ENCODE assay signal across 8 cellular contexts in the genomic region with DNA sequence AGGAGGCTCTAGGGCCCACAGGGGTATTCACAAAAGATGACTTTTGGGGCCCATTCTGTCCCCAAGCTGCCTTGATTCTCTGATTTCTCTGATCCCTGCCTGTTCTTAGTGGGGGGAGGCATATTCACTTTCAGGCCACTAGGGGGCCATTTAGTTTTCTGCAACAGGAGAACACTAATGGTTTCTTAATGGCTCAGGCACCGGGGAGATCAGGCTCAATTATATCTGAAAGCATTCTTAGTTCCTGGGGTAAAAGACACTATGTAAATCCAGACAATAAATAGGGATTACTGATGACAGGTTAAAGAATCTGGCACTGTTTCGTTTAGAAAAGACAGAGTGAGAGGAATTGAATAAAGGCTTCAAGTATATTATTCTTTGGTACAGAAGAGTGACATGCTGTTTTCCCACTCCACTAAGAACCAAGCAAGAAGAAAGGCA. TPM values are rescaled to one million over a fixed set of nuclear protein-coding genes. Genes with fewer than 3 reads are reported as not detected.
A peak's percentile ranks its signal among the peaks of the same experiment; 100 is the strongest.
DNase-seq lines count a peak whose midpoint lies in the region; ATAC-seq and TF ChIP-seq lines count a peak whose summit lies in the region.

No MANE protein-coding gene starts in this region.

- no peak overlapping the region for H3K27ac Mint-ChIP-seq in activated naive CD8-positive, alpha-beta T cell treated with anti-CD3 and anti-CD28 coated beads, Interleukin-2, amount 10 ng/mL, durations not matched to agents 7 days and 5 days

- H3K9me3 Mint-ChIP-seq in activated naive CD8-positive, alpha-beta T cell treated with anti-CD3 and anti-CD28 coated beads, Interleukin-2, amount 10 ng/mL, durations not matched to agents 7 days and 5 days = no peaks in the 10 kb centered on the region

- no peak overlapping the region for H3K4me3 Mint-ChIP-seq in activated naive CD8-positive, alpha-beta T cell treated with anti-CD3 and anti-CD28 coated beads, Interleukin-2, amount 10 ng/mL, durations not matched to agents 7 days and 5 days

- DNase-seq in ELR (ENCODE audit: low read depth) = peak; percentile 79
- DNase-seq in RPMI8226 = peak; percentile 73
- DNase-seq in activated naive CD8-positive, alpha-beta T cell treated with anti-CD3 and anti-CD28 coated beads, Interleukin-2, amount 10 ng/mL, durations not matched to agents 7 days and 5 days = no peak
- DNase-seq in cardiac muscle cell (ENCODE audit: low read depth in 1 of 2, low spot score in 1 of 2) = peak; percentile 76 to 77
- DNase-seq in renal cortical epithelial cell (ENCODE audit: low read depth) = peak; percentile 71

- H3K27me3 ChIP-seq in KMS-11 (ENCODE audit: insufficient read depth, low read depth) = no peaks in the 10 kb centered on the region
- no peaks in the 10 kb centered on the region for H3K27me3 ChIP-seq in cardiac muscle cell

- H3K4me1 Mint-ChIP-seq in activated naive CD8-positive, alpha-beta T cell treated with anti-CD3 and anti-CD28 coated beads, Interleukin-2, amount 10 ng/mL, durations not matched to agents 7 days and 5 days = peaks cover 26% of the 10 kb centered on the region

- no peak overlapping the region for H2AFZ ChIP-seq in KMS-11 (ENCODE audit: low read depth)

- POLR2A ChIA-PET in activated naive CD8-positive, alpha-beta T cell treated with anti-CD3 and anti-CD28 coated beads, Interleukin-2, amount 10 ng/mL, durations not matched to agents 7 days and 5 days (lab: Charles Lee) = interaction anchor here (2.6 to 4.4 kb wide), 2 partner anchors 13 to 17 kb away, joined by 6 to 38 read pairs; partner anchors contain the start of gene PLCB2

- H4K20me1 ChIP-seq in KMS-11 (ENCODE audit: insufficient read depth) = no peaks in the 10 kb centered on the region

- no peak overlapping the region for H3K4me3 ChIP-seq in KMS-11 (IDR thresholded peaks at IDR 0.05; ENCODE audit: insufficient read depth, low read depth, low read length)
- H3K4me3 ChIP-seq in cardiac muscle cell = no peak overlapping the region

- peak; percentile 18 for ATAC-seq in activated naive CD8-positive, alpha-beta T cell treated with anti-CD3 and anti-CD28 coated beads, Interleukin-2, amount 10 ng/mL, durations not matched to agents 7 days and 5 days (ENCODE audit: low read depth)
- ATAC-seq in GM21576 (IDR thresholded peaks at IDR 0.05; ENCODE audit: unreplicated experiment) (no peak), GM18498 (IDR thresholded peaks at IDR 0.05; ENCODE audit: unreplicated experiment) (no peak)

- H3K36me3 ChIP-seq in KMS-11 (ENCODE audit: insufficient read depth) = no peaks in the 10 kb centered on the region
- no peaks in the 10 kb centered on the region for H3K36me3 ChIP-seq in cardiac muscle cell

- no peak overlapping the region for H3K9ac ChIP-seq in KMS-11

- peaks cover 28% of the 10 kb centered on the region for H3K27me3 Mint-ChIP-seq in activated naive CD8-positive, alpha-beta T cell treated with anti-CD3 and anti-CD28 coated beads, Interleukin-2, amount 10 ng/mL, durations not matched to agents 7 days and 5 days

- peak; percentile 98 for TF ChIP-seq CTCF in KMS-11 (conservative IDR thresholded peaks at IDR 0.05; ENCODE audit: low read depth, low read length)
- TF ChIP-seq CTCF in cardiac muscle cell (IDR thresholded peaks at IDR 0.05; ENCODE audit: low read depth, low read length) = peak; percentile 91

- H3K79me2 ChIP-seq in KMS-11 (ENCODE audit: insufficient read depth, low read depth) = peaks cover 18% of the 10 kb centered on the region

- no peak overlapping the region for H3K4me2 ChIP-seq in KMS-11

- H3K27ac ChIP-seq in KMS-11 (no peak overlapping the region), cardiac muscle cell (peak overlapping the region; percentile 63)

- H3K4me1 ChIP-seq in KMS-11 (ENCODE audit: low read depth, poor library complexity, severe bottlenecking) (peaks cover 23% of the 10 kb centered on the region), cardiac muscle cell (ENCODE audit: low read depth) (peaks cover 29% of the 10 kb centered on the region)

- no peaks in the 10 kb centered on the region for H3K9me3 ChIP-seq in cardiac muscle cell (ENCODE audit: low read depth)

- H3K36me3 Mint-ChIP-seq in activated naive CD8-positive, alpha-beta T cell treated with anti-CD3 and anti-CD28 coated beads, Interleukin-2, amount 10 ng/mL, durations not matched to agents 7 days and 5 days = peaks cover 3% of the 10 kb centered on the region

RNA-seq across cellular contexts. Expression of gene INAFM2, which starts 2.5 kb away (rescaled TPM):
- total RNA-seq in activated naive CD8-positive, alpha-beta T cell treated with anti-CD3 and anti-CD28 coated beads, Interleukin-2, amount 10 ng/mL, durations not matched to agents 7 days and 5 days = 1 to 10 TPM; 8.8 to 9.4 TPM
- total RNA-seq in cardiac muscle cell = 133 and 217 TPM in 2 replicates
- polyA plus RNA-seq in cardiac muscle cell = 186 and 330 TPM in 2 replicates
- 11.5 and 13.5 TPM in 2 replicates for total RNA-seq in renal cortical epithelial cell

RNA-seq across cellular contexts. Expression of gene PLCB2, which starts 13.2 kb away (rescaled TPM):
- 100 to 1,000 TPM; 173 to 174 TPM for total RNA-seq in activated naive CD8-positive, alpha-beta T cell treated with anti-CD3 and anti-CD28 coated beads, Interleukin-2, amount 10 ng/mL, durations not matched to agents 7 days and 5 days
- total RNA-seq in cardiac muscle cell = 16.9 and 41.2 TPM in 2 replicates
- 28.3 and 45.9 TPM in 2 replicates for polyA plus RNA-seq in cardiac muscle cell
- 0.52 TPM in 1 of 2 replicates, not detected in the other for total RNA-seq in renal cortical epithelial cell

RNA-seq across cellular contexts. Expression of gene CCDC9B, which starts 19.8 kb away (rescaled TPM):
- 1 to 10 TPM; 2.3 to 2.6 TPM for total RNA-seq in activated naive CD8-positive, alpha-beta T cell treated with anti-CD3 and anti-CD28 coated beads, Interleukin-2, amount 10 ng/mL, durations not matched to agents 7 days and 5 days
- 8.2 and 9.6 TPM in 2 replicates for total RNA-seq in cardiac muscle cell
- 12.5 and 14.6 TPM in 2 replicates for polyA plus RNA-seq in cardiac muscle cell
- 59.2 and 165 TPM in 2 replicates for total RNA-seq in renal cortical epithelial cell

RNA-seq across cellular contexts. Expression of gene PHGR1, which starts 29.9 kb away (rescaled TPM):
- total RNA-seq in activated naive CD8-positive, alpha-beta T cell treated with anti-CD3 and anti-CD28 coated beads, Interleukin-2, amount 10 ng/mL, durations not matched to agents 7 days and 5 days = not detected
- total RNA-seq in cardiac muscle cell = not detected in 2 replicates
- not detected in 2 replicates for polyA plus RNA-seq in cardiac muscle cell
- total RNA-seq in renal cortical epithelial cell = not detected in 2 replicates

RNA-seq across cellular contexts. Expression of gene DISP2, which starts 37.1 kb away (rescaled TPM):
- total RNA-seq in activated naive CD8-positive, alpha-beta T cell treated with anti-CD3 and anti-CD28 coated beads, Interleukin-2, amount 10 ng/mL, durations not matched to agents 7 days and 5 days = 1 to 10 TPM; 1.5 to 2.0 TPM
- 0.15 and 0.21 TPM in 2 replicates for total RNA-seq in cardiac muscle cell
- polyA plus RNA-seq in cardiac muscle cell = 0.05 TPM in 1 of 2 replicates, not detected in the other
- 0.17 and 0.25 TPM in 2 replicates for total RNA-seq in renal cortical epithelial cell

Comparison
In these comparisons a context has a peak if more than half of its experiments do, and no peak if none do; other contexts are left out.
1. RNA of gene PLCB2, which starts 13.2 kb away (total RNA-seq): 173 to 174 TPM in activated naive CD8-positive, alpha-beta T cell treated with anti-CD3 and anti-CD28 coated beads, Interleukin-2, amount 10 ng/mL, durations not matched to agents 7 days and 5 days and 16.9 to 41.2 TPM in cardiac muscle cell; 0.52 TPM in renal cortical epithelial cell; every median in the first group is over 10 times any median in the second.